In genomic region chr17:56978441-56979090, GRCh38 we compare ENCODE assay signal across 8 cellular contexts. TPM values are rescaled to one million over a fixed set of nuclear protein-coding genes. Genes with fewer than 3 reads are reported as not detected.
DNase-seq lines count a peak whose midpoint lies in the region; ATAC-seq and TF ChIP-seq lines count a peak whose summit lies in the region.

No MANE protein-coding gene starts in this region.

- TF ChIP-seq CTCF in BJ (IDR thresholded peaks at IDR 0.05; ENCODE audit: insufficient read depth, low read depth, low read length) (no peak), breast epithelium (IDR thresholded peaks at IDR 0.05) (no peak), kidney epithelial cell (IDR thresholded peaks at IDR 0.05; ENCODE audit: insufficient read depth, low read length, poor library complexity, severe bottlenecking) (no peak), thoracic aorta (IDR thresholded peaks at IDR 0.05) (no peak)

- no peak for TF ChIP-seq POLR2A in breast epithelium (IDR thresholded peaks at IDR 0.05)

- no peak for DNase-seq in BJ (ENCODE audit: low read depth)
- DNase-seq in NAMALWA (ENCODE audit: low spot score) = peak; percentile 55
- no peak for DNase-seq in breast epithelium (ENCODE audit: low spot score in 2 of 2)
- DNase-seq in kidney epithelial cell (ENCODE audit: low read depth) = no peak
- DNase-seq in thoracic aorta (ENCODE audit: low spot score) = no peak
- no peak for DNase-seq in effector CD4-positive, alpha-beta T cell

- intact Hi-C loops in breast epithelium (cut with DNase I; ENCODE audit: low total_unique reads) = no loop called here

- H3K4me3 ChIP-seq in BJ (ENCODE audit: low read depth, low read length) = peak overlapping the region; percentile 55
- H3K4me3 ChIP-seq in breast epithelium = peak overlapping the region; percentile 45 to 76 (median 63)
- H3K4me3 ChIP-seq in kidney epithelial cell (ENCODE audit: low read depth, low read length) = peak overlapping the region; percentile 51
- peak overlapping the region; percentile 93 for H3K4me3 ChIP-seq in thoracic aorta

- POLR2A ChIA-PET in BJ (lab: Charles Lee) = no interaction called here

- CTCF ChIA-PET in BJ (lab: Yijun Ruan, JAX) = interaction anchor here (0.7 to 1.6 kb wide), 2 partner anchors 16 to 120 kb away, joined by 4 read pairs; no protein-coding TSS in a partner anchor

- H3K4me1 ChIP-seq in breast epithelium (no peaks in the 10 kb centered on the region), thoracic aorta (ENCODE audit: control insufficient read depth in 1 of 2, low read depth in 2 of 2) (peaks cover 9 to 18% of the 10 kb centered on the region in 2 donors)

- H3K9me3 ChIP-seq in breast epithelium = no peaks in the 10 kb centered on the region
- H3K9me3 ChIP-seq in thoracic aorta = no peaks in the 10 kb centered on the region

- peak; percentile 41 for ATAC-seq in GM19455 (IDR thresholded peaks at IDR 0.05; ENCODE audit: unreplicated experiment)
- no peak for ATAC-seq in thoracic aorta (ENCODE audit: insufficient number of reproducible peaks, low FRiP score, low read depth)
- no peak for ATAC-seq in esophagus mucosa

- no peaks in the 10 kb centered on the region for H3K36me3 ChIP-seq in BJ (ENCODE audit: control insufficient read depth, insufficient read depth, low read length)
- H3K36me3 ChIP-seq in breast epithelium = no peaks in the 10 kb centered on the region
- H3K36me3 ChIP-seq in kidney epithelial cell (ENCODE audit: control insufficient read depth, insufficient read depth, low read length) = no peaks in the 10 kb centered on the region
- H3K36me3 ChIP-seq in thoracic aorta = no peaks in the 10 kb centered on the region

- H3K27ac ChIP-seq in breast epithelium (peak overlapping the region; percentile 38 to 73), thoracic aorta (peak overlapping the region; percentile 42 to 55)

- H3K27me3 ChIP-seq in BJ (ENCODE audit: control insufficient read depth, insufficient read depth, low read length) = no peaks in the 10 kb centered on the region; the same call in 1 of the 2 replicates
- H3K27me3 ChIP-seq in breast epithelium = no peaks in the 10 kb centered on the region
- H3K27me3 ChIP-seq in kidney epithelial cell (ENCODE audit: control insufficient read depth, insufficient read depth, low read length) = no peaks in the 10 kb centered on the region
- no peaks in the 10 kb centered on the region for H3K27me3 ChIP-seq in thoracic aorta (replicated peaks; ENCODE audit: insufficient read depth)

RNA-seq across cellular contexts. Expression of gene SCPEP1, which starts 0.6 kb away (rescaled TPM):
- 30.7 and 31.1 TPM in 2 replicates for polyA plus RNA-seq in BJ (2011; rRNA removed)
- 2.4 and 2.8 TPM in 2 replicates for polyA minus RNA-seq in BJ (2011; rRNA and poly(A)+ RNA removed)
- total RNA-seq in breast epithelium (100 to 1,000 TPM in 2 of 3 donors, 10 to 100 TPM in 1; 55.4 to 264 (median 146) TPM), kidney epithelial cell (23.7 and 24.8 TPM in 2 replicates), thoracic aorta (100 to 1,000 TPM in 1 of 2 donors, 10 to 100 TPM in 1; 91.1 to 112 TPM), esophagus mucosa (68.1 TPM)

RNA-seq across cellular contexts. Expression of gene COIL, which starts 17.7 kb away (rescaled TPM):
- polyA plus RNA-seq in BJ (2011; rRNA removed) = 2.8 and 5.1 TPM in 2 replicates
- polyA minus RNA-seq in BJ (2011; rRNA and poly(A)+ RNA removed) = 3.5 and 3.9 TPM in 2 replicates
- total RNA-seq in breast epithelium (10 to 100 TPM in 2 of 3 donors, 1 to 10 TPM in 1; 8.8 to 23.0 (median 16.7) TPM), kidney epithelial cell (13.6 and 19.3 TPM in 2 replicates), thoracic aorta (1 to 10 TPM; 5.0 to 9.9 TPM), esophagus mucosa (9.8 TPM)
